Comparison of ENCODE assay signal across 8 cellular contexts in the genomic region with DNA sequence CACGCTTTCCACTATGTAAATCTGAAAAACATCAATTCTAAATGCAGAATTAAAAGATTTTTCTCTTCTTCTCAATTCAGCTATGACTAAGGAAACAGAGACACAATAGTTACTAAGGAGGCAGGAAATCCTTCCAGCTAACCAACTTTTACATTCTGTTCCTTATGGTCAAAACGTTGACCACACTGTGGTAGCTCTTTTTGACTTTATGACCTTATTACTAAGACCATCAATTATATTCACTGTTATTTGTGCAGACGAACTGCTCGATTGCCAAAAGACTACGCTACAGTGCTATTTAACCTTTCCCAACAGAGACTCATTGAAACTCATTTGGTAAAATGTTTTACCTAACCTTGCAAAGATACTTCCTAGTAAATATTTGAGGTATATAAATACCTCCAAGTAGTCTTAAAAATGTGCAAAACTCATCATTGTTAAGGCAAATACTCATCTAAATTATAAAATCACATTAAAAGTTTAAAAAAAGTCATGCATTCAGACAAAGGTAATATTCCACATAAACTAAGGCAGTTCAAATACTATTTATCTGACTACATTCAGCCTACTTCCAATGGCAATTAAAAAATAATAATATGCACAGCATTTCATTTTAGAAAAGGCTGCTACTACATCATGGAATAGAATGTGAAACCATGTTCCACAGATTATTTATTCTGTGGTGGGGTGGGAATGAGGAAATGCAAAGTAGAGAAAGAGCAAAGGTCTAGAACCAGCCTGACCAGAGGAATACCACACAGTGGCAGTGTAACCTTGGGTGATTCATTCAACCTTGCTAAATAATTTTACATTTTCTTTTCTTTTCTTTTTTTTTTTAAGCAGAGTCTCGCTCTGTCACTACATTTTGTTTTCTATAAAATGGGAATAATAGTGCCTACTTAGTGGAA.
A peak's percentile ranks its signal among the peaks of the same experiment; 100 is the strongest.
DNase-seq lines count a peak whose midpoint lies in the region; ATAC-seq, FAIRE-seq and TF ChIP-seq lines count a peak whose summit lies in the region.

No MANE protein-coding gene starts in this region.

- CTCF ChIA-PET in SK-N-SH (lab: Yijun Ruan, JAX), result interaction anchor here (1.1 to 1.9 kb wide), 4 partner anchors 10 to 28 kb away, joined by 4 to 12 read pairs (median 6); no protein-coding TSS in a partner anchor

- DNase-seq in Right ventricle myocardium superior, result no peak
- no peak for DNase-seq in Right ventricle myocardium inferior (ENCODE audit: missing footprints)
- no peak for DNase-seq in SK-N-SH
- DNase-seq in kidney, result no peak
- DNase-seq in prostate gland (ENCODE audit: low spot score), result no peak
- no peak for DNase-seq in H7
- DNase-seq in GM03348 (ENCODE audit: low spot score), result no peak
- DNase-seq in NCI-H1694 (lab: John Stamatoyannopoulos, UW), result no peak

- intact Hi-C loops in Right ventricle myocardium superior (cut with DNase I), result no loop called here
- intact Hi-C loops in Right ventricle myocardium inferior (cut with DNase I), result no loop called here
- intact Hi-C loops in kidney (cut with DNase I), result no loop called here
- intact Hi-C loops in prostate gland (cut with DNase I), result no loop called here

- no peaks in the 10 kb centered on the region for H4K20me1 ChIP-seq in SK-N-SH (ENCODE audit: insufficient read depth)

- H3K4me1 ChIP-seq in SK-N-SH (ENCODE audit: control insufficient read depth in 1 of 2, insufficient read depth in 2 of 2, low read depth in 1 of 2, low read length in 1 of 2), result peaks cover 6 to 45% of the 10 kb centered on the region in 2 experiments; a peak in 3 of 4 replicates
- H3K4me1 ChIP-seq in kidney (ENCODE audit: control insufficient read depth in 1 of 2, insufficient read depth in 1 of 2, low read depth in 1 of 2, low read length in 2 of 2), result peaks cover 15 to 55% of the 10 kb centered on the region in 2 donors
- peaks cover 14% of the 10 kb centered on the region for H3K4me1 ChIP-seq in prostate gland (replicated peaks)

- H3K4me2 ChIP-seq in SK-N-SH, result no peak overlapping the region

- peak; percentile 85 for FAIRE-seq in kidney (lab: Jason Lieb, UNC)

- H3K9me3 ChIP-seq in SK-N-SH (no peaks in the 10 kb centered on the region), kidney (ENCODE audit: control insufficient read depth in 1 of 2, low read length in 2 of 2) (no peaks in the 10 kb centered on the region), prostate gland (no peaks in the 10 kb centered on the region)

- TF ChIP-seq EP300 in SK-N-SH (IDR thresholded peaks at IDR 0.05; ENCODE audit: borderline replicate concordance in 1 of 2, low read depth in 1 of 2, low read length in 1 of 2), result no peak

- H3K9ac ChIP-seq in SK-N-SH (no peak overlapping the region), kidney (ENCODE audit: low read length in 2 of 2) (peak overlapping the region in 1 of 2 donors; percentile 3)

- H3K27me3 ChIP-seq in SK-N-SH (ENCODE audit: insufficient read depth) (no peaks in the 10 kb centered on the region), prostate gland (replicated peaks; ENCODE audit: insufficient read depth) (no peaks in the 10 kb centered on the region), H7 (ENCODE audit: control insufficient read depth, insufficient read depth, low read length) (no peaks in the 10 kb centered on the region)

- peaks cover 26% of the 10 kb centered on the region for H3F3A ChIP-seq in SK-N-SH (replicated peaks; ENCODE audit: insufficient read depth)

- TF ChIP-seq CTCF in SK-N-SH (IDR thresholded peaks at IDR 0.05) (no peak; the same call in 1 of the 2 replicates), kidney (IDR thresholded peaks at IDR 0.05; ENCODE audit: borderline replicate concordance, extremely low read depth, insufficient read depth) (peak; percentile 30), prostate gland (IDR thresholded peaks at IDR 0.05) (no peak)

- WGBS in SK-N-SH (ENCODE audit: low lambda C conversion rate), result 80% methylated on average over 6 of the region's 6 CpGs
- 47% methylated on average over 6 of the region's 6 CpGs for WGBS in prostate gland

- TF ChIP-seq POLR2A in prostate gland (IDR thresholded peaks at IDR 0.05), result no peak

- POLR2A ChIA-PET in SK-N-SH (lab: Yijun Ruan, JAX), result interaction anchor here (0.6 kb wide), 1 partner anchor 110 kb away, joined by 3 read pairs; no protein-coding TSS in a partner anchor

- no peak overlapping the region for H3K4me3 ChIP-seq in SK-N-SH (ENCODE audit: low read depth in 2 of 2, low read length in 1 of 2)
- peak overlapping the region in 1 of 2 donors; percentile 13 for H3K4me3 ChIP-seq in kidney (ENCODE audit: low read length in 2 of 2)
- no peak overlapping the region for H3K4me3 ChIP-seq in prostate gland
- no peak overlapping the region for H3K4me3 ChIP-seq in H7 (ENCODE audit: insufficient read depth, low read depth, low read length)

- TF ChIP-seq RAD21 in SK-N-SH (IDR thresholded peaks at IDR 0.05; ENCODE audit: low read length), result peak; percentile 20; the same call in 1 of the 2 replicates

- ATAC-seq in Right ventricle myocardium superior (ENCODE audit: poor library complexity) (peak; percentile 47), Right ventricle myocardium inferior (no peak)

- no peak overlapping the region for H2AFZ ChIP-seq in SK-N-SH (ENCODE audit: low read depth)

- no peaks in the 10 kb centered on the region for H3K9me2 ChIP-seq in SK-N-SH

- H3K27ac ChIP-seq in SK-N-SH (ENCODE audit: low read depth in 2 of 2, low read length in 1 of 2) (no peak overlapping the region), kidney (ENCODE audit: low read depth in 2 of 2, low read length in 2 of 2) (peak overlapping the region; percentile 18 to 38), prostate gland (no peak overlapping the region)

- H3K36me3 ChIP-seq in SK-N-SH (replicated peaks in 1 of 2; ENCODE audit: control insufficient read depth in 1 of 2, insufficient read depth in 2 of 2, low read length in 1 of 2), result no peaks in the 10 kb centered on the region
- no peaks in the 10 kb centered on the region for H3K36me3 ChIP-seq in kidney (ENCODE audit: control insufficient read depth in 1 of 2, insufficient read depth in 2 of 2, low read length in 2 of 2)
- H3K36me3 ChIP-seq in prostate gland, result no peaks in the 10 kb centered on the region
- no peaks in the 10 kb centered on the region for H3K36me3 ChIP-seq in H7 (replicated peaks; ENCODE audit: control insufficient read depth, insufficient read depth, low read length)

- H3K79me2 ChIP-seq in SK-N-SH (ENCODE audit: insufficient read depth), result no peaks in the 10 kb centered on the region

TF ChIP-seq in SK-N-SH, 30 proteins besides CTCF, POLR2A, EP300 and RAD21:
- no peak for TF ChIP-seq TEAD4 (IDR thresholded peaks at IDR 0.05; ENCODE audit: borderline replicate concordance, insufficient read depth)
- no peak for TF ChIP-seq NRF1 (IDR thresholded peaks at IDR 0.05; ENCODE audit: low read depth, low read length)
- no peak for TF ChIP-seq MXI1 (IDR thresholded peaks at IDR 0.05; ENCODE audit: low read depth, low read length)
- no peak for TF ChIP-seq POLR2AphosphoS5 (IDR thresholded peaks at IDR 0.05; ENCODE audit: low read depth, low read length)
- no peak for TF ChIP-seq RFX5 (IDR thresholded peaks at IDR 0.05; ENCODE audit: low read length)
- TF ChIP-seq TAF1 (IDR thresholded peaks at IDR 0.05; ENCODE audit: borderline replicate concordance, low read depth, low read length), result no peak
- TF ChIP-seq MEF2A (IDR thresholded peaks at IDR 0.05; ENCODE audit: borderline replicate concordance, low read depth), result no peak
- TF ChIP-seq, protein P1, sequence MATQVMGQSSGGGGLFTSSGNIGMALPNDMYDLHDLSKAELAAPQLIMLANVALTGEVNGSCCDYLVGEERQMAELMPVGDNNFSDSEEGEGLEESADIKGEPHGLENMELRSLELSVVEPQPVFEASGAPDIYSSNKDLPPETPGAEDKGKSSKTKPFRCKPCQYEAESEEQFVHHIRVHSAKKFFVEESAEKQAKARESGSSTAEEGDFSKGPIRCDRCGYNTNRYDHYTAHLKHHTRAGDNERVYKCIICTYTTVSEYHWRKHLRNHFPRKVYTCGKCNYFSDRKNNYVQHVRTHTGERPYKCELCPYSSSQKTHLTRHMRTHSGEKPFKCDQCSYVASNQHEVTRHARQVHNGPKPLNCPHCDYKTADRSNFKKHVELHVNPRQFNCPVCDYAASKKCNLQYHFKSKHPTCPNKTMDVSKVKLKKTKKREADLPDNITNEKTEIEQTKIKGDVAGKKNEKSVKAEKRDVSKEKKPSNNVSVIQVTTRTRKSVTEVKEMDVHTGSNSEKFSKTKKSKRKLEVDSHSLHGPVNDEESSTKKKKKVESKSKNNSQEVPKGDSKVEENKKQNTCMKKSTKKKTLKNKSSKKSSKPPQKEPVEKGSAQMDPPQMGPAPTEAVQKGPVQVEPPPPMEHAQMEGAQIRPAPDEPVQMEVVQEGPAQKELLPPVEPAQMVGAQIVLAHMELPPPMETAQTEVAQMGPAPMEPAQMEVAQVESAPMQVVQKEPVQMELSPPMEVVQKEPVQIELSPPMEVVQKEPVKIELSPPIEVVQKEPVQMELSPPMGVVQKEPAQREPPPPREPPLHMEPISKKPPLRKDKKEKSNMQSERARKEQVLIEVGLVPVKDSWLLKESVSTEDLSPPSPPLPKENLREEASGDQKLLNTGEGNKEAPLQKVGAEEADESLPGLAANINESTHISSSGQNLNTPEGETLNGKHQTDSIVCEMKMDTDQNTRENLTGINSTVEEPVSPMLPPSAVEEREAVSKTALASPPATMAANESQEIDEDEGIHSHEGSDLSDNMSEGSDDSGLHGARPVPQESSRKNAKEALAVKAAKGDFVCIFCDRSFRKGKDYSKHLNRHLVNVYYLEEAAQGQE (IDR thresholded peaks at IDR 0.05; ENCODE audit: low read depth, low read length), result no peak
- no peak for TF ChIP-seq FOSL2 (IDR thresholded peaks at IDR 0.05; ENCODE audit: borderline replicate concordance, low read depth)
- TF ChIP-seq ELF1 (IDR thresholded peaks at IDR 0.05), result no peak

Comparison
In these comparisons a context has a peak if more than half of its experiments do, and no peak if none do; other contexts are left out.
1. H3K27ac ChIP-seq: peak in kidney (2 of 2); none in SK-N-SH (0 of 2) and prostate gland (0 of 2).